In the genomic region with DNA sequence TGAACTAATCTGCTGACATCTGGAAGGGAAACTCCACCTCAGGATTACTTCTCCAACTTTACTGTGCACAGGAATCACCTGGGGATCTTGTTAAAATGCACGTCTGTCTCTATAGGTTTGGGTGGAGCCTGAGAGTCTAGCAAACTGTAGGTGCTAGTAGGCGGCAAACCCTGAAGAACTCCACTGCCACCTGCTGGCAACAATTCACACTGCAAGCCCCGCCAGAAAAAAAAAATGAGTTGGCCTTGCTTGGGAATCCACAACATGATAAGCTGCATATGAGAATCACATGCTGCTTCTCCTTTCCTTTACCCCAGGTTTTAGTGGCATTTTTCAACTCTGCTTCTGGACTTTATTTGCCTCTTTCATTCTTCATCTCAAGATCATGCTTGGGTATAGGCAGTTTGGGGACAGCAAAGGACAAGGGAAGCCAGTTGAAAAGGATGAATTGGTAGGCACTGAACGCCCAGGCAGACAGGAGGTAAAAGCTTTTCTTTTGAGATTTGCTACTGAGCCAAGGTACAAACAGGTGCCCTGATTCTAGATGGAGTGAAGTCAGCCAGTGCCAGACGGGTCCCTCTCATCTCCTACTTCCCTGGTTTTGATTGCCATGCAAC, we compare ENCODE assay signal across 8 cellular contexts.
A peak's percentile ranks its signal among the peaks of the same experiment; 100 is the strongest.
DNase-seq lines count a peak whose midpoint lies in the region; ATAC-seq, FAIRE-seq and TF ChIP-seq lines count a peak whose summit lies in the region.

No MANE protein-coding gene starts in this region.

- H3K27me3 ChIP-seq in GM12878 (replicated peaks in 1 of 2; ENCODE audit: control insufficient read depth in 2 of 2, insufficient read depth in 2 of 2, low read length in 1 of 2) (peaks cover 0 to 3% of the 10 kb centered on the region in 2 experiments; a peak in 1 of 4 replicates), iPS-20b (ENCODE audit: insufficient read depth, low read length) (no peaks in the 10 kb centered on the region)

- CTCF ChIA-PET in GM10248 (lab: Yijun Ruan, JAX): interaction anchor here (0.6 to 23.3 kb wide), 16 partner anchors 4 to 562 kb away, joined by 3 to 367 read pairs (median 6); no protein-coding TSS in a partner anchor
- CTCF ChIA-PET in GM12878 (lab: Yijun Ruan, JAX): interaction anchor here (0.6 to 5.9 kb wide), 32 partner anchors 11 to 433 kb away, joined by 3 to 40 read pairs (median 4); a partner anchor contains a TSS

- H3K9me3 ChIP-seq in GM12878 (replicated peaks; ENCODE audit: control insufficient read depth, insufficient read depth, low read length) (no peaks in the 10 kb centered on the region), iPS-20b (ENCODE audit: insufficient read depth, low read depth, low read length) (no peaks in the 10 kb centered on the region)

- no TSS peak for BruUV-seq in GM12878 (replicated peaks; lab: Mats Ljungman, UMichigan)

- TF ChIP-seq CTCF in GM10248 (IDR thresholded peaks at IDR 0.05; ENCODE audit: control extremely low read depth, extremely low read depth, low read depth, missing control alignments) (peak; percentile 92), GM12878 (IDR thresholded peaks at IDR 0.05 in 2 of 3, conservative IDR thresholded peaks at IDR 0.05 in 1 of 3; ENCODE audit: control insufficient read depth in 2 of 3, extremely low read depth in 1 of 3, insufficient read depth in 1 of 3, low read depth in 3 of 3, low read length in 3 of 3) (peak; percentile 88 to 98 (median 90))

- TF ChIP-seq POLR2A in GM12878 (IDR thresholded peaks at IDR 0.05; ENCODE audit: low read depth, low read length): no peak

- intact Hi-C loops in GM12878 (cut with micrococcal nuclease; ENCODE audit: unreplicated experiment): loop anchor here (2.0 to 10.0 kb wide), 2 partner anchors 220 to 430 kb away; a partner anchor contains a TSS

- FAIRE-seq in GM12878 (lab: Jason Lieb, UNC): peak; percentile 99

- RAD21 ChIA-PET in GM12878 (lab: Charles Lee; ENCODE audit: unreplicated experiment): interaction anchor here (1.1 to 1.6 kb wide), 2 partner anchors 8 to 371 kb away, joined by 3 to 6 read pairs; no protein-coding TSS in a partner anchor

- SMC1A ChIA-PET in GM12878 (lab: Charles Lee; ENCODE audit: uncharacterized antibody, unreplicated experiment): interaction anchor here (1.0 to 2.2 kb wide), 12 partner anchors 8 to 1093 kb away, joined by 3 to 8 read pairs (median 4); no protein-coding TSS in a partner anchor

- H3K27ac ChIP-seq in GM12878 (ENCODE audit: control insufficient read depth, insufficient read depth) (no peak overlapping the region), iPS-20b (ENCODE audit: low read length) (no peak overlapping the region)

- H3K4me1 ChIP-seq in GM12878 (ENCODE audit: control insufficient read depth, insufficient read depth, low read length) (0 out of 2 replicates have a peak, but pooled peaks cover 6% of the 10 kb centered on the region), iPS-20b (ENCODE audit: insufficient read depth, low read length) (peaks cover 12% of the 10 kb centered on the region; the same call in 1 of the 2 replicates)

- DNase-seq in GM10248 (ENCODE audit: extremely low spot score): peak; percentile 74
- peak; percentile 42 for DNase-seq in NCI-H146 (lab: John Stamatoyannopoulos, UW)
- peak; percentile 67 for DNase-seq in T1000 (lab: John Stamatoyannopoulos, UW)
- no peak for DNase-seq in GM12878 (ENCODE audit: low read depth, low spot score)
- peak; percentile 23 to 47 for DNase-seq in stimulated activated CD4-positive, alpha-beta T cell treated with anti-CD3 and anti-CD28 coated beads, Interleukin-15, amount 100 ng/mL, for 1 hour (ENCODE audit: low read depth in 1 of 2, low spot score in 1 of 2)
- DNase-seq in middle frontal gyrus (ENCODE audit: extremely low spot score, low spot score): no peak

- H4K20me1 ChIP-seq in GM12878 (ENCODE audit: control insufficient read depth, insufficient read depth): no peaks in the 10 kb centered on the region

- no peak overlapping the region for H3K4me3 ChIP-seq in GM12878
- H3K4me3 ChIP-seq in iPS-20b (ENCODE audit: low read length): peak overlapping the region; percentile 25; the same call in 1 of the 2 replicates

- no peak overlapping the region for H2AFZ ChIP-seq in GM12878 (ENCODE audit: control insufficient read depth, low read depth, low read length)

- 10% methylated on average over 5 of the region's 5 CpGs for whole genome bisulfite sequencing in GM12878 (ENCODE audit: insufficient coverage, insufficient replicate concordance, low lambda C conversion rate, missing lambda C conversion rate)

- no peak overlapping the region for H3K4me2 ChIP-seq in GM12878 (ENCODE audit: control insufficient read depth, insufficient read depth)

- H3K79me2 ChIP-seq in GM12878 (ENCODE audit: control insufficient read depth, insufficient read depth, low read length): no peaks in the 10 kb centered on the region

- TF ChIP-seq RAD21 in GM12878 (IDR thresholded peaks at IDR 0.05; ENCODE audit: insufficient read depth, low read depth, low read length): peak; percentile 65

- in situ Hi-C loops in GM12878 (cut with MboI): no loop called here

- POLR2A ChIA-PET in GM10248 (lab: Yijun Ruan, JAX) (no interaction called here), GM12878 (lab: Charles Lee) (interaction anchor here (0.7 kb wide), 2 partner anchors 182 to 190 kb away, joined by 3 read pairs; no protein-coding TSS in a partner anchor)

- H3K9ac ChIP-seq in GM12878 (ENCODE audit: control insufficient read depth, insufficient read depth, low read length): no peak overlapping the region
- no peak overlapping the region for H3K9ac ChIP-seq in iPS-20b (ENCODE audit: low read depth, low read length)

- H3K36me3 ChIP-seq in GM12878 (ENCODE audit: control insufficient read depth in 2 of 2, insufficient read depth in 2 of 2, low read length in 1 of 2): no peaks in the 10 kb centered on the region
- no peaks in the 10 kb centered on the region for H3K36me3 ChIP-seq in iPS-20b (ENCODE audit: insufficient read depth, low read depth, low read length)

- no peak for TF ChIP-seq EP300 in GM12878 (IDR thresholded peaks at IDR 0.05; ENCODE audit: borderline replicate concordance in 1 of 2, control insufficient read depth in 1 of 2, low read depth in 2 of 2, low read length in 2 of 2)

- peak; percentile 64 for ATAC-seq in HG02610 (IDR thresholded peaks at IDR 0.05; ENCODE audit: unreplicated experiment)
- ATAC-seq in GM12878: peak; percentile 91

TF ChIP-seq in GM12878, 131 proteins besides CTCF, POLR2A, EP300 and RAD21:
- peak; percentile 60; the same call in 1 of the 2 replicates for TF ChIP-seq SMC3 (IDR thresholded peaks at IDR 0.05; ENCODE audit: borderline replicate concordance, low read length)
- TF ChIP-seq BCL11A (IDR thresholded peaks at IDR 0.05; ENCODE audit: low read depth, low read length): no peak
- no peak for TF ChIP-seq CHD1 (IDR thresholded peaks at IDR 0.05; ENCODE audit: low read depth, low read length)
- TF ChIP-seq SMAD5 (IDR thresholded peaks at IDR 0.05; ENCODE audit: low read depth): no peak
- TF ChIP-seq ZNF384 (IDR thresholded peaks at IDR 0.05; ENCODE audit: borderline replicate concordance, low read depth, low read length): peak; percentile 83
- TF ChIP-seq MEF2A (IDR thresholded peaks at IDR 0.05; ENCODE audit: insufficient read depth, low read depth, low read length): 0 out of 2 replicates have a peak, but pooled peaks have one; percentile 13
- TF ChIP-seq TAF1 (IDR thresholded peaks at IDR 0.05; ENCODE audit: borderline replicate concordance, low read depth, low read length): no peak
- TF ChIP-seq YY1 (IDR thresholded peaks at IDR 0.05; ENCODE audit: low read depth, low read length): peak; percentile 56
- TF ChIP-seq POU2F2 (IDR thresholded peaks at IDR 0.05; ENCODE audit: borderline replicate concordance, low read depth, low read length): 0 out of 3 replicates have a peak, but pooled peaks have one; percentile 27

Comparison
In these comparisons a context has a peak if more than half of its experiments do, and no peak if none do; other contexts are left out.
1. DNase-seq: peak in GM10248 (single experiment), NCI-H146 (single experiment), T1000 (single experiment) and stimulated activated CD4-positive, alpha-beta T cell treated with anti-CD3 and anti-CD28 coated beads, Interleukin-15, amount 100 ng/mL, for 1 hour (2 of 2); none in GM12878 (single experiment) and middle frontal gyrus (single experiment).